ENCODE assay signal across 1 cellular context in genomic region chr11:82858556-82859091, GRCh38.
TF ChIP-seq lines count a peak whose summit lies in the region.

No MANE protein-coding gene starts in this region.

TF ChIP-seq in HCT116, 20 proteins besides CTCF, POLR2A, EP300 and RAD21 (continued from another document):
- no peak for TF ChIP-seq ZFX (IDR thresholded peaks at IDR 0.05)
TF ChIP-seq in HCT116: peak in this region for 0.
